In genomic region chr17:80605326-80606066, GRCh38 we compare ENCODE assay signal across 9 cellular contexts.
DNase-seq lines count a peak whose midpoint lies in the region; ATAC-seq and TF ChIP-seq lines count a peak whose summit lies in the region.
"Had no signal": no experiment of that assay in that cellular context is flagged by ENCODE, and none has a peak within 500 bp of the region (broad histone marks: within the 10 kb centered on the region; RNA-seq: fewer than 3 reads in every experiment).

No MANE protein-coding gene starts in this region.

- no peaks in the 10 kb centered on the region for H3K9me3 ChIP-seq in CD4-positive, alpha-beta memory T cell (ENCODE audit: control insufficient read depth in 1 of 2, low read length in 2 of 2)
- H3K9me3 ChIP-seq in IMR-90 (ENCODE audit: control insufficient read depth, insufficient read depth, low read length) = no peaks in the 10 kb centered on the region

- H4K5ac ChIP-seq in IMR-90 (ENCODE audit: low read depth, low read length) = no peak overlapping the region

- H3K36me3 ChIP-seq in CD4-positive, alpha-beta memory T cell (ENCODE audit: insufficient read depth, low read length) = no peaks in the 10 kb centered on the region
- no peaks in the 10 kb centered on the region for H3K36me3 ChIP-seq in IMR-90 (ENCODE audit: control insufficient read depth, insufficient read depth, low read length)

- no peak overlapping the region for H2BK15ac ChIP-seq in IMR-90 (ENCODE audit: low read depth, low read length)

- ATAC-seq in GM21367 (IDR thresholded peaks at IDR 0.05; ENCODE audit: unreplicated experiment) = peak; percentile 78
- ATAC-seq in IMR-90 (ENCODE audit: low read depth) = no peak
- peak; percentile 98 for ATAC-seq in activated T-helper 17 cell treated with anti-CD3 and anti-CD28 coated beads, Interleukin-2, amount 50 U/mL, for 72 hours (replicated peaks)

- H3K4me1 Mint-ChIP-seq in CD4-positive, alpha-beta memory T cell = peaks cover 41 to 69% (median 55%) of the 10 kb centered on the region in 4 donors
- peaks cover 36% of the 10 kb centered on the region for H3K4me1 Mint-ChIP-seq in activated T-helper 17 cell treated with anti-CD3 and anti-CD28 coated beads, Interleukin-2, amount 50 U/mL, for 72 hours

- no peak overlapping the region for H3K56ac ChIP-seq in IMR-90 (ENCODE audit: extremely low read depth, insufficient read depth, low read length)

- H3K27me3 ChIP-seq in CD4-positive, alpha-beta memory T cell (ENCODE audit: insufficient read depth, low read length) = no peaks in the 10 kb centered on the region
- H3K27me3 ChIP-seq in IMR-90 (ENCODE audit: control insufficient read depth, insufficient read depth, low read length) = no peaks in the 10 kb centered on the region

- peaks cover 38% of the 10 kb centered on the region for H3K4me1 ChIP-seq in CD4-positive, alpha-beta memory T cell (ENCODE audit: insufficient read depth, low read length)
- no peaks in the 10 kb centered on the region; the same call in 1 of the 2 replicates for H3K4me1 ChIP-seq in IMR-90 (ENCODE audit: control insufficient read depth, insufficient read depth, low read length)
- H3K4me1 ChIP-seq: parathyroid adenoma had no signal

- no peak overlapping the region for H3K9ac ChIP-seq in IMR-90 (ENCODE audit: low read depth, low read length)
- H3K9ac ChIP-seq: parathyroid adenoma had no signal

- H2AK5ac ChIP-seq in IMR-90 (ENCODE audit: low read depth, low read length) = no peak overlapping the region

- H2BK20ac ChIP-seq in IMR-90 (ENCODE audit: low read depth, low read length) = no peak overlapping the region

- no peak overlapping the region for H3K4me3 ChIP-seq in CD4-positive, alpha-beta memory T cell (ENCODE audit: low read length in 2 of 2)
- H3K4me3 ChIP-seq in IMR-90 (ENCODE audit: insufficient read depth, low read depth, low read length) = no peak overlapping the region

- no peak overlapping the region for H4K91ac ChIP-seq in IMR-90 (ENCODE audit: insufficient read depth, low read depth, low read length)

- 88% methylated on average over 8 of the region's 16 CpGs; no CpG with 5 or more reads in 1 of the 2 experiments for WGBS in IMR-90 (ENCODE audit: extremely low coverage in 2 of 2, insufficient read length in 1 of 2), 2 experiments

- peak overlapping the region; percentile 17 for H3K27ac ChIP-seq in CD4-positive, alpha-beta memory T cell (ENCODE audit: low read depth, low read length)
- H3K27ac ChIP-seq in IMR-90 (ENCODE audit: insufficient read depth, low read length) = no peak overlapping the region
- H3K27ac ChIP-seq: parathyroid adenoma had no signal

- H3K9me1 ChIP-seq in IMR-90 (ENCODE audit: insufficient read depth, low read length) = peaks cover 23% of the 10 kb centered on the region

- H3K4ac ChIP-seq in IMR-90 (ENCODE audit: low read depth, low read length) = no peak overlapping the region

- H3K14ac ChIP-seq in IMR-90 (replicated peaks; ENCODE audit: low read depth, low read length) = no peak overlapping the region

- H3K79me1 ChIP-seq in IMR-90 (ENCODE audit: low read depth in 1 of 2, low read length in 2 of 2) = peaks cover 57 to 75% of the 10 kb centered on the region in 2 experiments

- H4K20me1 ChIP-seq in IMR-90 (ENCODE audit: insufficient read depth, low read length) = peaks cover 16% of the 10 kb centered on the region; the same call in 1 of the 2 replicates

- dilution Hi-C loops in IMR-90 (cut with HindIII; ENCODE audit: low sequenced_read_pairs, unreplicated experiment) = no loop called here

- H3K4me2 ChIP-seq in IMR-90 (ENCODE audit: low read depth, low read length) = no peak overlapping the region

- no peak overlapping the region for H3K23ac ChIP-seq in IMR-90 (ENCODE audit: low read depth, low read length)

- no peak for TF ChIP-seq POLR2A in IMR-90 (IDR thresholded peaks at IDR 0.05; ENCODE audit: low read depth, low read length)

- H4K8ac ChIP-seq in IMR-90 (ENCODE audit: low read depth in 2 of 2, low read length in 2 of 2) = no peak overlapping the region

- H3K4me3 Mint-ChIP-seq in CD4-positive, alpha-beta memory T cell = peak overlapping the region in 7 of 8 donors; percentile 14 to 71 (median 47)
- peak overlapping the region; percentile 84 for H3K4me3 Mint-ChIP-seq in activated T-helper 17 cell treated with anti-CD3 and anti-CD28 coated beads, Interleukin-2, amount 50 U/mL, for 72 hours

- H2BK120ac ChIP-seq in IMR-90 (ENCODE audit: low read depth, low read length) = no peak overlapping the region

- no peak overlapping the region for H2AK9ac ChIP-seq in IMR-90 (replicated peaks; ENCODE audit: low read depth, low read length, poor library complexity)

- H3K9me3 Mint-ChIP-seq in CD4-positive, alpha-beta memory T cell = no peaks in the 10 kb centered on the region
- H3K9me3 Mint-ChIP-seq in activated T-helper 17 cell treated with anti-CD3 and anti-CD28 coated beads, Interleukin-2, amount 50 U/mL, for 72 hours = no peaks in the 10 kb centered on the region

- peak in 3 of 5 donors; percentile 8 to 69 (median 14) for DNase-seq in CD4-positive, alpha-beta memory T cell
- DNase-seq in IMR-90 (peak; percentile 44), CD1c-positive myeloid dendritic cell (ENCODE audit: extremely low spot score) (no peak), NCI-H1694 treated with DMSO at 0.1 percent for 48 hours (lab: John Stamatoyannopoulos, UW) (no peak), NCI-H510A treated with DMSO at 0.1 percent for 48 hours (lab: John Stamatoyannopoulos, UW) (no peak)
- DNase-seq in stimulated activated CD4-positive, alpha-beta T cell treated with anti-CD3 and anti-CD28 coated beads, Interleukin-12 subunit alpha, Interleukin-12 subunit beta, amount 100 ng/mL, for 24 hours (ENCODE audit: low read depth in 2 of 2) = peak; percentile 50 to 68

- no peak for TF ChIP-seq CTCF in IMR-90 (conservative IDR thresholded peaks at IDR 0.05; ENCODE audit: low read depth, low read length)

- no peak overlapping the region for H3K18ac ChIP-seq in IMR-90 (ENCODE audit: low read depth, low read length)

- no peaks in the 10 kb centered on the region for H3K27me3 Mint-ChIP-seq in CD4-positive, alpha-beta memory T cell
- H3K27me3 Mint-ChIP-seq in activated T-helper 17 cell treated with anti-CD3 and anti-CD28 coated beads, Interleukin-2, amount 50 U/mL, for 72 hours = no peaks in the 10 kb centered on the region

- no peak for TF ChIP-seq RAD21 in IMR-90 (IDR thresholded peaks at IDR 0.05; ENCODE audit: low read length)

- no peak overlapping the region for H2AFZ ChIP-seq in IMR-90 (replicated peaks; ENCODE audit: low read length, poor library complexity)
- H2AFZ ChIP-seq: parathyroid adenoma had no signal

- in situ Hi-C loops in IMR-90 (cut with MboI; ENCODE audit: low sequenced_read_pairs) = no loop called here

- H2BK5ac ChIP-seq in IMR-90 (ENCODE audit: low read depth, low read length, poor library complexity, severe bottlenecking) = no peak overlapping the region

- H3K27ac Mint-ChIP-seq in CD4-positive, alpha-beta memory T cell = peak overlapping the region; percentile 74 to 91 (median 82)
- peak overlapping the region; percentile 94 for H3K27ac Mint-ChIP-seq in activated T-helper 17 cell treated with anti-CD3 and anti-CD28 coated beads, Interleukin-2, amount 50 U/mL, for 72 hours

- CTCF ChIA-PET in CD4-positive, alpha-beta memory T cell (lab: Charles Lee; ENCODE audit: partially characterized antibody) = interaction anchor here (0.7 to 2.0 kb wide), 4 partner anchors 9 to 98 kb away, joined by 3 to 6 read pairs (median 4); no protein-coding TSS in a partner anchor
- CTCF ChIA-PET in IMR-90 (lab: Yijun Ruan, JAX) = interaction anchor here (0.7 kb wide), 1 partner anchor 128 kb away, joined by 3 read pairs; no protein-coding TSS in a partner anchor

- POLR2A ChIA-PET in CD4-positive, alpha-beta memory T cell (lab: Charles Lee; ENCODE audit: partially characterized antibody) = interaction anchor here (0.6 kb wide), 2 partner anchors 126 to 211 kb away, joined by 3 read pairs; no protein-coding TSS in a partner anchor
- POLR2A ChIA-PET in IMR-90 (lab: Charles Lee; ENCODE audit: unreplicated experiment) = interaction anchor here (0.6 kb wide), 1 partner anchor 132 kb away, joined by 4 read pairs; no protein-coding TSS in a partner anchor

- intact Hi-C loops in CD4-positive, alpha-beta memory T cell (cut with micrococcal nuclease) = no loop called here
- intact Hi-C loops in IMR-90 (cut with micrococcal nuclease) = no loop called here

- BruUV-seq in IMR-90 (replicated peaks; lab: Mats Ljungman, UMichigan) = no TSS peak

- H3K36me3 Mint-ChIP-seq in CD4-positive, alpha-beta memory T cell = peaks cover 2 to 3% of the 10 kb centered on the region in 2 donors
- H3K36me3 Mint-ChIP-seq in activated T-helper 17 cell treated with anti-CD3 and anti-CD28 coated beads, Interleukin-2, amount 50 U/mL, for 72 hours (ENCODE audit: low read depth) = no peaks in the 10 kb centered on the region

TF ChIP-seq in IMR-90, 13 proteins besides CTCF, POLR2A, EP300 and RAD21:
- 0 out of 2 replicates have a peak, but pooled peaks have one; percentile 3 for TF ChIP-seq FOS (IDR thresholded peaks at IDR 0.05; ENCODE audit: low read depth, low read length)
- no peak for TF ChIP-seq CEBPB (IDR thresholded peaks at IDR 0.05; ENCODE audit: low read depth, low read length)

Comparison
In these comparisons a context has a peak if more than half of its experiments do, and no peak if none do; other contexts are left out.
1. DNase-seq: peak in CD4-positive, alpha-beta memory T cell (3 of 5), IMR-90 (single experiment) and stimulated activated CD4-positive, alpha-beta T cell treated with anti-CD3 and anti-CD28 coated beads, Interleukin-12 subunit alpha, Interleukin-12 subunit beta, amount 100 ng/mL, for 24 hours (2 of 2); none in CD1c-positive myeloid dendritic cell (single experiment), NCI-H1694 treated with DMSO at 0.1 percent for 48 hours (single experiment) and NCI-H510A treated with DMSO at 0.1 percent for 48 hours (single experiment).